Comparison of ENCODE assay signal across 20 cellular contexts in the genomic region with DNA sequence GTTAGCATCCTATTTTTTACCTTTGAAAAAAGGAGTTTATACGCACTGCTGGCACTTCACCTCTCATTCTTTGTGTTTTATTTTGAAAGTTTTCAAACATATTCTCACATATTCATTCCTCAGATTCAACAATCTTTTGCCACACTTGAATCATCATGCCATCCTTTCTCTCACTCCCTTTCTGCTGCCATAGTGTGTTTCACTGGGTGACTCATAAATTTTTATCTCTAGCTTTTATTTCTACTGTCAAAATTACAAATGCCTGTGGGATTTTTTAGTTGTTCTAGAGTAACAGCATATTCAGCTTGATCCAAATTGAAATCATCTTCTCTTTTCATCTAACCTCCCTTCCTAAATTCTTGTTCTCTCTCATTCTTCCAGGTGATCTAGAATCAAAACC. TPM values are rescaled to one million over a fixed set of nuclear protein-coding genes. Genes with fewer than 3 reads are reported as not detected.
DNase-seq lines count a peak whose midpoint lies in the region; TF ChIP-seq lines count a peak whose summit lies in the region.
"Had no signal": no experiment of that assay in that cellular context is flagged by ENCODE, and none has a peak within 500 bp of the region (broad histone marks: within the 10 kb centered on the region; RNA-seq: fewer than 3 reads in every experiment).

No MANE protein-coding gene starts in this region.

- H3F3A ChIP-seq in GM23248 (ENCODE audit: insufficient read depth), result peaks cover 15% of the 10 kb centered on the region

- peak overlapping the region; percentile 49 for H3K27ac ChIP-seq in GM23248
- H3K27ac ChIP-seq: dorsolateral prefrontal cortex, gastroesophageal sphincter, HL-60, ovary, stomach had no signal

- no peaks in the 10 kb centered on the region for H3K9me3 ChIP-seq in GM23248 (ENCODE audit: low read depth)
- H3K9me3 ChIP-seq: adrenal gland, gastroesophageal sphincter, ovary, stomach had no signal

- no peak overlapping the region for H2AFZ ChIP-seq in GM23248

- peak overlapping the region; percentile 15 for H3K27ac Mint-ChIP-seq in activated T-helper 2 cell treated with anti-CD3 and anti-CD28 coated beads, Interferon-gamma antibody, Interleukin-2, Interleukin-4, amounts not matched to agents 10 μg/mL and 5 μg/mL and 100 μg/mL, durations not matched to agents 14 hours and 24 hours and 36 hours

- peaks cover 14% of the 10 kb centered on the region for H3K4me1 ChIP-seq in GM23248 (ENCODE audit: insufficient read depth)
- H3K4me1 ChIP-seq: gastroesophageal sphincter, stomach had no signal

- H4K20me1 ChIP-seq in GM23248 (ENCODE audit: insufficient read depth), result no peaks in the 10 kb centered on the region

- WGBS in GM23248 (ENCODE audit: low coverage in 1 of 2, low lambda C conversion rate in 2 of 2, missing lambda C conversion rate in 2 of 2), 2 experiments, result 85 to 93% methylated on average over 1 of the region's 1 CpG

- no peaks in the 10 kb centered on the region for H3K9me2 ChIP-seq in GM23248 (ENCODE audit: insufficient read depth)

- H3K36me3 Mint-ChIP-seq in activated T-helper 2 cell treated with anti-CD3 and anti-CD28 coated beads, Interferon-gamma antibody, Interleukin-2, Interleukin-4, amounts not matched to agents 10 μg/mL and 5 μg/mL and 100 μg/mL, durations not matched to agents 14 hours and 24 hours and 36 hours (ENCODE audit: low read depth), result peaks cover 13% of the 10 kb centered on the region

- in situ Hi-C loops in GM23248 (cut with MboI), result no loop called here

- no peaks in the 10 kb centered on the region for H3K9me3 Mint-ChIP-seq in activated T-helper 2 cell treated with anti-CD3 and anti-CD28 coated beads, Interferon-gamma antibody, Interleukin-2, Interleukin-4, amounts not matched to agents 10 μg/mL and 5 μg/mL and 100 μg/mL, durations not matched to agents 14 hours and 24 hours and 36 hours

- H3K4me3 Mint-ChIP-seq in activated T-helper 2 cell treated with anti-CD3 and anti-CD28 coated beads, Interferon-gamma antibody, Interleukin-2, Interleukin-4, amounts not matched to agents 10 μg/mL and 5 μg/mL and 100 μg/mL, durations not matched to agents 14 hours and 24 hours and 36 hours (ENCODE audit: low read depth), result no peak overlapping the region

- H3K27me3 Mint-ChIP-seq in activated T-helper 2 cell treated with anti-CD3 and anti-CD28 coated beads, Interferon-gamma antibody, Interleukin-2, Interleukin-4, amounts not matched to agents 10 μg/mL and 5 μg/mL and 100 μg/mL, durations not matched to agents 14 hours and 24 hours and 36 hours (ENCODE audit: low read depth), result no peaks in the 10 kb centered on the region

- DNase-seq in AG08395 (ENCODE audit: low spot score), result peak; percentile 32
- peak; percentile 74 for DNase-seq in GM23248
- DNase-seq in activated T-helper 2 cell treated with anti-CD3 and anti-CD28 coated beads, Interferon-gamma antibody, Interleukin-2, Interleukin-4, amounts not matched to agents 10 μg/mL and 5 μg/mL and 100 μg/mL, durations not matched to agents 14 hours and 24 hours and 36 hours (ENCODE audit: low spot score), result no peak
- peak; percentile 24 for DNase-seq in fibroblast of villous mesenchyme (ENCODE audit: low read depth)
- no peak for DNase-seq in cerebellum (ENCODE audit: low spot score)
- no peak for DNase-seq in DMS79 (lab: John Stamatoyannopoulos, UW)
- DNase-seq in HK-2 (ENCODE audit: unreplicated experiment), result no peak
- DNase-seq in LoVo (ENCODE audit: low spot score), result no peak
- DNase-seq: dorsolateral prefrontal cortex, islet precursor cell, Kasumi-1, NCI-H1694, NCI-H524, OCI-M1, ovary, stomach had no signal

- peak overlapping the region; percentile 6; the same call in 1 of the 2 replicates for H3K9ac ChIP-seq in GM23248

- no peak for TF ChIP-seq CTCF in fibroblast of villous mesenchyme (IDR thresholded peaks at IDR 0.05; ENCODE audit: insufficient read depth, low read depth, low read length)

- peaks cover 6% of the 10 kb centered on the region for H3K4me1 Mint-ChIP-seq in activated T-helper 2 cell treated with anti-CD3 and anti-CD28 coated beads, Interferon-gamma antibody, Interleukin-2, Interleukin-4, amounts not matched to agents 10 μg/mL and 5 μg/mL and 100 μg/mL, durations not matched to agents 14 hours and 24 hours and 36 hours (ENCODE audit: low read depth)

- intact Hi-C loops in activated T-helper 2 cell treated with anti-CD3 and anti-CD28 coated beads, Interferon-gamma antibody, Interleukin-2, Interleukin-4, amounts not matched to agents 10 μg/mL and 5 μg/mL and 100 μg/mL, durations not matched to agents 14 hours and 24 hours and 36 hours (cut with micrococcal nuclease), result no loop called here

- H3K27me3 ChIP-seq in GM23248 (replicated peaks; ENCODE audit: insufficient read depth), result no peaks in the 10 kb centered on the region
- H3K27me3 ChIP-seq: adrenal gland, dorsolateral prefrontal cortex, gastroesophageal sphincter, ovary, stomach had no signal

- H3K4me3 ChIP-seq in GM23248, result no peak overlapping the region
- H3K4me3 ChIP-seq in fibroblast of villous mesenchyme (ENCODE audit: low read depth, low read length), result no peak overlapping the region
- H3K4me3 ChIP-seq: adrenal gland, dorsolateral prefrontal cortex, gastroesophageal sphincter, ovary, smooth muscle cell, stomach had no signal

- peak overlapping the region; percentile 26 for H3K4me2 ChIP-seq in GM23248 (ENCODE audit: unreplicated experiment)
- H3K4me2 ChIP-seq: smooth muscle cell had no signal

- no peaks in the 10 kb centered on the region for H3K79me2 ChIP-seq in GM23248 (ENCODE audit: insufficient read depth)

- H3K36me3 ChIP-seq in GM23248 (ENCODE audit: low read depth), result peaks cover 10% of the 10 kb centered on the region; the same call in 1 of the 2 replicates
- H3K36me3 ChIP-seq: ovary had no signal

RNA-seq across cellular contexts. Expression of a gene that starts 28.0 kb away (rescaled TPM):
- total RNA-seq in GM23248 (2014; rRNA removed; shearing (Covaris generic)), result 20.9 and 21.8 TPM in 2 replicates
- polyA plus RNA-seq in GM23248 (2016; fragmentation: Nextera tagmentation; extraction: Ambion mirVana), result 13.7 and 14.2 TPM in 2 replicates
- total RNA-seq in activated T-helper 2 cell treated with anti-CD3 and anti-CD28 coated beads, Interferon-gamma antibody, Interleukin-2, Interleukin-4, amounts not matched to agents 10 μg/mL and 5 μg/mL and 100 μg/mL, durations not matched to agents 14 hours and 24 hours and 36 hours, result 18.7 and 20.2 TPM in 2 replicates
- total RNA-seq in fibroblast of villous mesenchyme, result 21.6 and 28.1 TPM in 2 replicates
- total RNA-seq in cerebellum, result 58.1 TPM

RNA-seq across cellular contexts. Expression of a gene that starts 28.2 kb away (rescaled TPM):
- 3.4 and 3.5 TPM in 2 replicates for total RNA-seq in GM23248 (2014; rRNA removed; shearing (Covaris generic))
- polyA plus RNA-seq in GM23248 (2016; fragmentation: Nextera tagmentation; extraction: Ambion mirVana), result 3.5 and 4.1 TPM in 2 replicates
- total RNA-seq in activated T-helper 2 cell treated with anti-CD3 and anti-CD28 coated beads, Interferon-gamma antibody, Interleukin-2, Interleukin-4, amounts not matched to agents 10 μg/mL and 5 μg/mL and 100 μg/mL, durations not matched to agents 14 hours and 24 hours and 36 hours, result 21.0 and 23.9 TPM in 2 replicates
- total RNA-seq in fibroblast of villous mesenchyme (5.5 and 8.6 TPM in 2 replicates), cerebellum (17.2 TPM)

RNA-seq across cellular contexts. Expression of a gene that starts 56.3 kb away (rescaled TPM):
- 6.7 and 8.5 TPM in 2 replicates for total RNA-seq in GM23248 (2014; rRNA removed; shearing (Covaris generic))
- 4.0 and 4.4 TPM in 2 replicates for polyA plus RNA-seq in GM23248 (2016; fragmentation: Nextera tagmentation; extraction: Ambion mirVana)
- total RNA-seq in activated T-helper 2 cell treated with anti-CD3 and anti-CD28 coated beads, Interferon-gamma antibody, Interleukin-2, Interleukin-4, amounts not matched to agents 10 μg/mL and 5 μg/mL and 100 μg/mL, durations not matched to agents 14 hours and 24 hours and 36 hours, result 47.4 and 50.1 TPM in 2 replicates
- total RNA-seq in fibroblast of villous mesenchyme, result 5.8 and 11.7 TPM in 2 replicates
- total RNA-seq in cerebellum, result 20.9 TPM

Comparison
In these comparisons a context has a peak if more than half of its experiments do, and no peak if none do; other contexts are left out.
1. DNase-seq: peak in AG08395 (single experiment), GM23248 (single experiment) and fibroblast of villous mesenchyme (single experiment); none in activated T-helper 2 cell treated with anti-CD3 and anti-CD28 coated beads, Interferon-gamma antibody, Interleukin-2, Interleukin-4, amounts not matched to agents 10 μg/mL and 5 μg/mL and 100 μg/mL, durations not matched to agents 14 hours and 24 hours and 36 hours (single experiment), cerebellum (single experiment), DMS79 (single experiment), HK-2 (single experiment) and LoVo (single experiment).